In the genomic region with DNA sequence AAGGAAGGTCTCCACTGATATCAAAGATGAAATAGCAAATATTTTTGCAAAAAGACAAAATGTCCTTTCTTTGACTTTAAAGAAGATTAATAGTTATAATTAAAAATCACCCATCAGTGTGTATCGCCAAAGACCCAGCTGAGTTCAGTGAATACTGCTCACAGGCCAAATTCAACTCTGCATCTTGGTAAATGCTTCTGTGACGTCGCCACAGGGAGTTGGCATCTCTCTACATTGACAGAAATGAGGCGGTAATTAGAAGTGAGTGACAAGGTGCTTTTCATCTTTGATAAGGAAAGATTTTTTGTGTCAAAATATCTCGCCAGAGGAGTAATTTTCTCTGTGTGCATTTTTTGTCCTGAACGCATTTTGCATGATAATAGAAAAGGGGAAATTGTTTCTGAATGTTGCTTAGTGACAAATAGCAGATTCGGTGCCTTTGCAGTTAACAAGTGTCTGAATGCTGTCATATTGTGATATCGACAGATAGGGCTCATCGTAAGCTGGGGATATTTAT, we compare ENCODE assay signal across 22 cellular contexts.
"Had no signal": no experiment of that assay in that cellular context is flagged by ENCODE, and none has a peak within 500 bp of the region (broad histone marks: within the 10 kb centered on the region; RNA-seq: fewer than 3 reads in every experiment).

No MANE protein-coding gene starts in this region.

- ATAC-seq: activated CD8-positive, alpha-beta memory T cell treated with anti-CD3 and anti-CD28 coated beads, Interleukin-2, amount 10 ng/mL, durations not matched to agents 7 days and 5 days; activated T-cell treated with anti-CD3 and anti-CD28 coated beads, Interleukin-2, amount 50 U/mL, for 4 hours; K562; T-helper 17 cell had no signal

- DNase-seq: activated B cell treated with CpG ODN at 0.5 μM for 24 hours; activated CD4-positive, alpha-beta T cell treated with anti-CD3 and anti-CD28 coated beads for 1 hour; activated CD4-positive, alpha-beta T cell treated with anti-CD3 and anti-CD28 coated beads, Interleukin-2, amount 10 ng/mL, durations not matched to agents 24 days and 14 days; activated CD4-positive, alpha-beta T cell treated with anti-CD3 and anti-CD28 coated beads, Interleukin-2, amount 50 U/mL, for 48 hours; activated CD8-positive, alpha-beta memory T cell treated with anti-CD3 and anti-CD28 coated beads, Interleukin-2, amount 10 ng/mL, durations not matched to agents 7 days and 5 days; activated effector memory CD4-positive, alpha-beta T cell treated with anti-CD3 and anti-CD28 coated beads, Interleukin-2, amount 50 U/mL, for 16 hours; activated naive CD4-positive, alpha-beta T cell treated with Interleukin-2 at 50 U/mL for 16 hours; activated T-cell treated with anti-CD3 and anti-CD28 coated beads, Interleukin-2, amount 50 U/mL, for 4 hours; cerebellar nuclear complex; Karpas-422; MM.1S; NCI-H1105; NCI-H1694; NCI-H2029; NCI-H446; NCI-H524; NCI-H82; PC-9; SHP77 treated with DMSO at 0.1 percent for 48 hours; T-helper 17 cell; T1000 had no signal
